ENCODE assay signal across 19 cellular contexts in the genomic region with DNA sequence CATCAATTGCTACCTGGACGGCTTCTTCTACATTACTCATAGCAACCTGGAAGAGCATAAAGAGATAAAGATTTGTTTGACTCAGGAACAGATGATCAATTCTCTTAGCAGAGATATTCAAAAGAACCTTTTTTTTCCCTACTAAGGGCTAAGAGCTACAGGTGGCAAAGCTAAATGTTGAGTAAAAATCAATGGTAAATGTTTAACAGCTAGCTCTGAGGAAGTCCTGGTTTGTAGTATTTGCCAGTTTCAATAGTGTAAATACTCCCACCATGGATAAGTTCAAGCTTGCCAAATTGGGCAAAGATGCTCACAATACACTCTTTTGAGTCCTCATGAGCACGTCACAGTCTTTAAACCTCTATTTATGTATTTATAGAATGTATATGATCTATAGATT.
DNase-seq lines count a peak whose midpoint lies in the region; ATAC-seq and TF ChIP-seq lines count a peak whose summit lies in the region.
"Had no signal": no experiment of that assay in that cellular context is flagged by ENCODE, and none has a peak within 500 bp of the region (broad histone marks: within the 10 kb centered on the region; RNA-seq: fewer than 3 reads in every experiment).

No MANE protein-coding gene starts in this region.

- H3K4me3 ChIP-seq in liver (ENCODE audit: low read depth in 1 of 3, low read length in 3 of 3) (no peak overlapping the region), SJCRH30 (no peak overlapping the region)
- H3K4me3 ChIP-seq: A549; BLaER1 treated with 17β-estradiol and CSF1 and Interleukin-3, amounts not matched to agents 10 nM and 100 nM; GM12878 had no signal

- H3K9me3 ChIP-seq in liver (ENCODE audit: control insufficient read depth in 4 of 4, low read length in 3 of 4) = no peaks in the 10 kb centered on the region
- no peaks in the 10 kb centered on the region for H3K9me3 ChIP-seq in SJCRH30 (replicated peaks)
- H3K9me3 ChIP-seq: A549, Caco-2 had no signal

- H3K27me3 ChIP-seq in liver (ENCODE audit: control insufficient read depth in 4 of 4, insufficient read depth in 4 of 4, low read length in 3 of 4) (no peaks in the 10 kb centered on the region), SJCRH30 (no peaks in the 10 kb centered on the region)
- H3K27me3 ChIP-seq: BLaER1 treated with 17β-estradiol and CSF1 and Interleukin-3, amounts not matched to agents 10 nM and 100 nM had no signal

- H3K9ac ChIP-seq in liver (ENCODE audit: low read depth in 1 of 2, low read length in 2 of 2) = no peak overlapping the region
- H3K9ac ChIP-seq: BLaER1 treated with 17β-estradiol and CSF1 and Interleukin-3, amounts not matched to agents 10 nM and 100 nM had no signal

- WGBS in liver = 43% methylated on average over 2 of the region's 2 CpGs

- peak; percentile 84 for ATAC-seq in left lobe of liver
- ATAC-seq in GM19395 (IDR thresholded peaks at IDR 0.05; ENCODE audit: unreplicated experiment) = no peak
- ATAC-seq in GM19328 (IDR thresholded peaks at IDR 0.05; ENCODE audit: unreplicated experiment) = no peak
- ATAC-seq: A549; CD8-positive, alpha-beta T cell; GM12878 had no signal

- H3K36me3 ChIP-seq in liver (ENCODE audit: control insufficient read depth in 4 of 4, insufficient read depth in 3 of 4, low read depth in 1 of 4, low read length in 3 of 4) (peaks cover 2 to 15% (median 9%) of the 10 kb centered on the region in 4 donors), SJCRH30 (no peaks in the 10 kb centered on the region)

- peaks cover 0 to 11% (median 4%) of the 10 kb centered on the region in 4 donors for H3K4me1 ChIP-seq in liver (ENCODE audit: control insufficient read depth in 4 of 4, insufficient read depth in 4 of 4, low read length in 3 of 4)
- no peaks in the 10 kb centered on the region for H3K4me1 ChIP-seq in SJCRH30
- H3K4me1 ChIP-seq: A549, Caco-2 had no signal

- peak; percentile 42 to 56 for TF ChIP-seq RAD21 in liver (IDR thresholded peaks at IDR 0.05)

- H3K27ac ChIP-seq in liver (ENCODE audit: low read depth in 1 of 2, low read length in 2 of 2) (peak overlapping the region in 1 of 2 donors; percentile 48), SJCRH30 (no peak overlapping the region)
- H3K27ac ChIP-seq: 22Rv1; A549; BLaER1 treated with 17β-estradiol and CSF1 and Interleukin-3, amounts not matched to agents 10 nM and 100 nM; C4-2B had no signal

- no peak for TF ChIP-seq CTCF in liver (IDR thresholded peaks at IDR 0.05; ENCODE audit: low read depth, low read length, missing input control)

- DNase-seq in HuH-7.5 (ENCODE audit: low spot score) (peak; percentile 5), left lobe of liver (ENCODE audit: low spot score) (no peak), renal cortical epithelial cell (ENCODE audit: low read depth) (peak; percentile 14), SJCRH30 (no peak)
- DNase-seq: AML-193; Caco-2; Calu3; CD4-positive, alpha-beta T cell; CD8-positive, alpha-beta T cell; DMS79 treated with DMSO at 0.1 percent for 48 hours; GF-D8 had no signal

TF ChIP-seq in liver, 16 proteins besides CTCF, POLR2A, EP300 and RAD21:
- TF ChIP-seq YY1 (IDR thresholded peaks at IDR 0.05) (peak; percentile 79), JUND (IDR thresholded peaks at IDR 0.05) (peak; percentile 25 to 28), SP1 (IDR thresholded peaks at IDR 0.05) (peak; percentile 20), TAF1 (conservative IDR thresholded peaks at IDR 0.05) (no peak), EGR1 (IDR thresholded peaks at IDR 0.05; ENCODE audit: low read depth in 2 of 2) (no peak), MAX (IDR thresholded peaks at IDR 0.05) (peak; percentile 58), RXRA (IDR thresholded peaks at IDR 0.05) (peak; percentile 33 to 48), HNF4G (IDR thresholded peaks at IDR 0.05) (no peak), GABPA (IDR thresholded peaks at IDR 0.05 in 1 of 2, conservative IDR thresholded peaks at IDR 0.05 in 1 of 2) (no peak), FOXA1 (IDR thresholded peaks at IDR 0.05) (peak; percentile 16), HNF4A (conservative IDR thresholded peaks at IDR 0.05) (peak; percentile 17 to 32), FOXA2 (IDR thresholded peaks at IDR 0.05) (peak; percentile 77), NR2F2 (IDR thresholded peaks at IDR 0.05) (no peak)
- TF ChIP-seq, protein P1, sequence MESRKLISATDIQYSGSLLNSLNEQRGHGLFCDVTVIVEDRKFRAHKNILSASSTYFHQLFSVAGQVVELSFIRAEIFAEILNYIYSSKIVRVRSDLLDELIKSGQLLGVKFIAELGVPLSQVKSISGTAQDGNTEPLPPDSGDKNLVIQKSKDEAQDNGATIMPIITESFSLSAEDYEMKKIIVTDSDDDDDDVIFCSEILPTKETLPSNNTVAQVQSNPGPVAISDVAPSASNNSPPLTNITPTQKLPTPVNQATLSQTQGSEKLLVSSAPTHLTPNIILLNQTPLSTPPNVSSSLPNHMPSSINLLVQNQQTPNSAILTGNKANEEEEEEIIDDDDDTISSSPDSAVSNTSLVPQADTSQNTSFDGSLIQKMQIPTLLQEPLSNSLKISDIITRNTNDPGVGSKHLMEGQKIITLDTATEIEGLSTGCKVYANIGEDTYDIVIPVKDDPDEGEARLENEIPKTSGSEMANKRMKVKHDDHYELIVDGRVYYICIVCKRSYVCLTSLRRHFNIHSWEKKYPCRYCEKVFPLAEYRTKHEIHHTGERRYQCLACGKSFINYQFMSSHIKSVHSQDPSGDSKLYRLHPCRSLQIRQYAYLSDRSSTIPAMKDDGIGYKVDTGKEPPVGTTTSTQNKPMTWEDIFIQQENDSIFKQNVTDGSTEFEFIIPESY (IDR thresholded peaks at IDR 0.05) = peak; percentile 38
- TF ChIP-seq, protein P2, sequence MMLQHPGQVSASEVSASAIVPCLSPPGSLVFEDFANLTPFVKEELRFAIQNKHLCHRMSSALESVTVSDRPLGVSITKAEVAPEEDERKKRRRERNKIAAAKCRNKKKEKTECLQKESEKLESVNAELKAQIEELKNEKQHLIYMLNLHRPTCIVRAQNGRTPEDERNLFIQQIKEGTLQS (IDR thresholded peaks at IDR 0.05) = no peak
- TF ChIP-seq, protein P3, sequence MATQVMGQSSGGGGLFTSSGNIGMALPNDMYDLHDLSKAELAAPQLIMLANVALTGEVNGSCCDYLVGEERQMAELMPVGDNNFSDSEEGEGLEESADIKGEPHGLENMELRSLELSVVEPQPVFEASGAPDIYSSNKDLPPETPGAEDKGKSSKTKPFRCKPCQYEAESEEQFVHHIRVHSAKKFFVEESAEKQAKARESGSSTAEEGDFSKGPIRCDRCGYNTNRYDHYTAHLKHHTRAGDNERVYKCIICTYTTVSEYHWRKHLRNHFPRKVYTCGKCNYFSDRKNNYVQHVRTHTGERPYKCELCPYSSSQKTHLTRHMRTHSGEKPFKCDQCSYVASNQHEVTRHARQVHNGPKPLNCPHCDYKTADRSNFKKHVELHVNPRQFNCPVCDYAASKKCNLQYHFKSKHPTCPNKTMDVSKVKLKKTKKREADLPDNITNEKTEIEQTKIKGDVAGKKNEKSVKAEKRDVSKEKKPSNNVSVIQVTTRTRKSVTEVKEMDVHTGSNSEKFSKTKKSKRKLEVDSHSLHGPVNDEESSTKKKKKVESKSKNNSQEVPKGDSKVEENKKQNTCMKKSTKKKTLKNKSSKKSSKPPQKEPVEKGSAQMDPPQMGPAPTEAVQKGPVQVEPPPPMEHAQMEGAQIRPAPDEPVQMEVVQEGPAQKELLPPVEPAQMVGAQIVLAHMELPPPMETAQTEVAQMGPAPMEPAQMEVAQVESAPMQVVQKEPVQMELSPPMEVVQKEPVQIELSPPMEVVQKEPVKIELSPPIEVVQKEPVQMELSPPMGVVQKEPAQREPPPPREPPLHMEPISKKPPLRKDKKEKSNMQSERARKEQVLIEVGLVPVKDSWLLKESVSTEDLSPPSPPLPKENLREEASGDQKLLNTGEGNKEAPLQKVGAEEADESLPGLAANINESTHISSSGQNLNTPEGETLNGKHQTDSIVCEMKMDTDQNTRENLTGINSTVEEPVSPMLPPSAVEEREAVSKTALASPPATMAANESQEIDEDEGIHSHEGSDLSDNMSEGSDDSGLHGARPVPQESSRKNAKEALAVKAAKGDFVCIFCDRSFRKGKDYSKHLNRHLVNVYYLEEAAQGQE (IDR thresholded peaks at IDR 0.05) = peak; percentile 35

Comparison
In these comparisons a context has a peak if more than half of its experiments do, and no peak if none do; other contexts are left out.
1. DNase-seq: peak in HuH-7.5 (single experiment) and renal cortical epithelial cell (single experiment); none in left lobe of liver (single experiment) and SJCRH30 (0 of 2).